ENCODE assay signal across 15 cellular contexts in the genomic region with DNA sequence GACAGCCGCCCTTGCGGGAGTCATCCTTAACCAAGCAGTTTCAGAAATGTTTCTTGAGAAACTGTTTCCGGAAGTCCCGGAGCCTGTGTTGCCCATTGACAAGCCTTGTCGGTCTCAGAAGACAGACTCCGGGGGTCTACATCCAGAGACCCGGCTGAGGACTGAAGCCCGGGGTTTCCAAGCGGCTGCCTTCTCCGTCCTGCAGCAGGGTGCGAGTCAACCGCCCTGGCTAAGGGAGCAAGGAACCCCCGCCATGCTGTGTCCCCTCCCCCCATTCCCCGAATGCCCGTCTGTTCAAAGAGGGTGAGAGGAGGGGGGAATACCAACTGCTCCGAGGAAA.
"Had no signal": no experiment of that assay in that cellular context is flagged by ENCODE, and none has a peak within 500 bp of the region (broad histone marks: within the 10 kb centered on the region; RNA-seq: fewer than 3 reads in every experiment).

No MANE protein-coding gene starts in this region.

- H3K4me3 Mint-ChIP-seq: activated CD4-positive, alpha-beta memory T cell treated with anti-CD3 and anti-CD28 coated beads, Interleukin-2, amount 10 ng/mL, durations not matched to agents 7 days and 5 days; immature natural killer cell; mesothelial cell of epicardium; nephron progenitor cell; stimulated activated naive CD8-positive, alpha-beta T cell treated with anti-CD3 and anti-CD28 coated beads, Interleukin-15, Interleukin-2, amounts not matched to agents 100 ng/mL and 50 ng/mL, for 24 hours; T-helper 1 cell treated with Interleukin-12 subunit alpha and Interleukin-12 subunit beta and Interleukin-4 antibody, amounts not matched to agents 30 μg/mL and 1 μg/mL, for 36 hours had no signal

- DNase-seq: activated CD4-positive, alpha-beta memory T cell treated with anti-CD3 and anti-CD28 coated beads, Interleukin-2, amount 10 ng/mL, durations not matched to agents 7 days and 5 days; activated CD4-positive, alpha-beta T cell treated with anti-CD3 and anti-CD28 coated beads for 4 hours; activated effector memory CD4-positive, alpha-beta T cell treated with anti-CD3 and anti-CD28 coated beads, Interleukin-2, amount 50 U/mL, for 16 hours; caudate nucleus; foreskin fibroblast; immature natural killer cell; nephron progenitor cell; upper lobe of right lung; WERI-Rb-1 had no signal

- H3K27ac Mint-ChIP-seq: activated CD4-positive, alpha-beta memory T cell treated with anti-CD3 and anti-CD28 coated beads, Interleukin-2, amount 10 ng/mL, durations not matched to agents 7 days and 5 days; immature natural killer cell; progenitor cell of endocrine pancreas; stimulated activated naive CD8-positive, alpha-beta T cell treated with anti-CD3 and anti-CD28 coated beads, Interleukin-15, Interleukin-2, amounts not matched to agents 100 ng/mL and 50 ng/mL, for 24 hours; T-helper 1 cell treated with Interleukin-12 subunit alpha and Interleukin-12 subunit beta and Interleukin-4 antibody, amounts not matched to agents 30 μg/mL and 1 μg/mL, for 36 hours had no signal

- H3K27ac ChIP-seq: right atrium auricular region, upper lobe of right lung, WERI-Rb-1 had no signal

- H3K36me3 Mint-ChIP-seq: activated naive CD4-positive, alpha-beta T cell treated with anti-CD3 and anti-CD28 coated beads, Interleukin-2, amount 50 U/mL, for 72 hours; immature natural killer cell had no signal

- H3K27me3 Mint-ChIP-seq: activated CD4-positive, alpha-beta memory T cell treated with anti-CD3 and anti-CD28 coated beads, Interleukin-2, amount 10 ng/mL, durations not matched to agents 7 days and 5 days; progenitor cell of endocrine pancreas; stimulated activated naive CD8-positive, alpha-beta T cell treated with anti-CD3 and anti-CD28 coated beads, Interleukin-15, Interleukin-2, amounts not matched to agents 100 ng/mL and 50 ng/mL, for 24 hours had no signal

- H3K27me3 ChIP-seq: right atrium auricular region, upper lobe of right lung had no signal

- H3K9me3 ChIP-seq: right atrium auricular region, upper lobe of right lung had no signal

- H3K4me3 ChIP-seq: right atrium auricular region, upper lobe of right lung had no signal

- ATAC-seq: activated naive CD4-positive, alpha-beta T cell treated with anti-CD3 and anti-CD28 coated beads, Interleukin-2, amount 50 U/mL, for 72 hours; upper lobe of right lung had no signal

- H3K36me3 ChIP-seq: right atrium auricular region, upper lobe of right lung, WERI-Rb-1 had no signal

- H3K4me1 ChIP-seq: right atrium auricular region had no signal
